ENCODE assay signal across 9 cellular contexts in the genomic region with DNA sequence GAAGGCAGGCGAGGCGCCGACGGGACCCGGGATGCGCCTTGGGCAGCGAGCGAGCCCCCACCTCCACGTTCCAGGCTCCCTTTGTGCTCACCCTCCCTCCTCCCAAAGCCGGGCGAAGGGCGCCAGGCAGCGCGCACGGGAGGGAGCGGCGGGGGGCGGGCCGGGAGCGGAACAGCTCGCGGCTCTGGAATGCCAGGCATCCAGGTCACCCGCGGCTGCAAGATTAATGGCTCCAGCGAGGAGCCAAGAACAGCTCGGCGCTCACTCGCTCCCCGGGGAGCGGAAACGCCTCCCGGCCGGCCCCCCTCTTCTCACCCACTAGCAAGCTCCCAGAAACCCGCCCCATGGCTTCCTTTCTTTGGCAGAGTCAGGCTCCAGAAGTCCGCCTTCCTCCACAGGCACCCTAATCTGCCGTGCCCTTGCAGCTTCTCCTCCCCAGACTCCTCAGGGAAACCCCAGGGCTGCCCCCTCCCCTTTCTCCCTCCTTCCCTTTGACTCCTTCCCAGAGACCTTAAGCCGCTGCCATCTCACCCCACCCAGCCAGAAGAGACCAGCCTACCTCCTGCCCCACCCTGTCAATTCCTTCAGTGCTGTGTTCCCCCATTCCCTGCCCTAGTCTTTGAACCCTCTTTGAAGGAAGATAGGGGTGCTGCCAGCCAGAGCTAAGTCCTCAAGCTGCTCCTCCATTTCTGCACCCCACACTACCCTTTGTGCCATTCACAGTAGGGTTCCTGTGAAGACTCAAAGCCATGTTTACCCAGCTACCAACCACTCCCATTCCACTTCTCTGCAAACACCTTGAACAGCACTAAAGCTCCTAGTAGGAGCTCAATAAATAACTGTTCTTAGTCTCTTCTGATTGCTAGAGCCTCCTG. TPM values are rescaled to one million over a fixed set of nuclear protein-coding genes. Genes with fewer than 3 reads are reported as not detected.
DNase-seq lines count a peak whose midpoint lies in the region; ATAC-seq and TF ChIP-seq lines count a peak whose summit lies in the region.
"Had no signal": no experiment of that assay in that cellular context is flagged by ENCODE, and none has a peak within 500 bp of the region (broad histone marks: within the 10 kb centered on the region; RNA-seq: fewer than 3 reads in every experiment).

No MANE protein-coding gene starts in this region.

- peak overlapping the region; percentile 70 for H3K4me3 Mint-ChIP-seq in activated naive CD8-positive, alpha-beta T cell treated with anti-CD3 and anti-CD28 coated beads, Interleukin-2, amount 10 ng/mL, durations not matched to agents 7 days and 5 days

- TF ChIP-seq EP300 in gastroesophageal sphincter (IDR thresholded peaks at IDR 0.05), result peak; percentile 25
- TF ChIP-seq EP300 in neural cell (conservative IDR thresholded peaks at IDR 0.05; ENCODE audit: poor library complexity, severe bottlenecking), result no peak

- H4K20me1 ChIP-seq in neural cell (ENCODE audit: insufficient read depth), result no peaks in the 10 kb centered on the region

- H2AFZ ChIP-seq in neural cell (ENCODE audit: low read depth, low read length), result no peak overlapping the region

- POLR2A ChIA-PET in activated naive CD8-positive, alpha-beta T cell treated with anti-CD3 and anti-CD28 coated beads, Interleukin-2, amount 10 ng/mL, durations not matched to agents 7 days and 5 days (lab: Charles Lee), result no interaction called here

- H3K9me2 ChIP-seq in neural cell (ENCODE audit: insufficient read depth, low read length), result no peaks in the 10 kb centered on the region

- peaks cover 2% of the 10 kb centered on the region for H3K79me2 ChIP-seq in neural cell (replicated peaks; ENCODE audit: insufficient read depth, low read length)

- H3K9ac ChIP-seq in neural cell (ENCODE audit: low read length), result peak overlapping the region; percentile 24

- H3K27ac ChIP-seq in gastroesophageal sphincter, result peak overlapping the region; percentile 61 to 100 (median 99)
- no peak overlapping the region for H3K27ac ChIP-seq in neural cell (ENCODE audit: low read length)

- H3K4me3 ChIP-seq in gastroesophageal sphincter (peak overlapping the region in 1 of 2 donors; percentile 40), neural cell (ENCODE audit: low read length) (peak overlapping the region; percentile 53)

- no peaks in the 10 kb centered on the region for H3F3A ChIP-seq in neural cell (ENCODE audit: insufficient read depth, low read length, poor library complexity, severe bottlenecking)

- no peak overlapping the region for H3K27ac Mint-ChIP-seq in activated naive CD8-positive, alpha-beta T cell treated with anti-CD3 and anti-CD28 coated beads, Interleukin-2, amount 10 ng/mL, durations not matched to agents 7 days and 5 days

- H3K36me3 Mint-ChIP-seq in activated naive CD8-positive, alpha-beta T cell treated with anti-CD3 and anti-CD28 coated beads, Interleukin-2, amount 10 ng/mL, durations not matched to agents 7 days and 5 days, result no peaks in the 10 kb centered on the region

- no peaks in the 10 kb centered on the region for H3K9me3 Mint-ChIP-seq in activated naive CD8-positive, alpha-beta T cell treated with anti-CD3 and anti-CD28 coated beads, Interleukin-2, amount 10 ng/mL, durations not matched to agents 7 days and 5 days

- WGBS in gastroesophageal sphincter (ENCODE audit: low coverage in 1 of 2), 2 donors, result 2% methylated on average over 4 to 7 of the region's 37 CpGs

- no peak for TF ChIP-seq RAD21 in neural cell (conservative IDR thresholded peaks at IDR 0.05)

- peaks cover 18 to 99% (median 88%) of the 10 kb centered on the region in 3 donors for H3K4me1 ChIP-seq in gastroesophageal sphincter

- peak; percentile 70 for ATAC-seq in activated naive CD8-positive, alpha-beta T cell treated with anti-CD3 and anti-CD28 coated beads, Interleukin-2, amount 10 ng/mL, durations not matched to agents 7 days and 5 days (ENCODE audit: low read depth)
- ATAC-seq in gastroesophageal sphincter (peak; percentile 93), GM19351 (IDR thresholded peaks at IDR 0.05; ENCODE audit: unreplicated experiment) (no peak)

- H3K4me2 ChIP-seq in neural cell (ENCODE audit: low read length), result no peak overlapping the region

- H3K9me3 ChIP-seq in gastroesophageal sphincter, result no peaks in the 10 kb centered on the region
- no peaks in the 10 kb centered on the region for H3K9me3 ChIP-seq in neural cell (ENCODE audit: low read length)

- in situ Hi-C loops in G401 (cut with HindIII; ENCODE audit: low sequenced_read_pairs), result no loop called here

- H3K27me3 ChIP-seq in gastroesophageal sphincter (no peaks in the 10 kb centered on the region), neural cell (ENCODE audit: insufficient read depth, low read depth, low read length) (no peaks in the 10 kb centered on the region)

- peaks cover 11% of the 10 kb centered on the region for H3K27me3 Mint-ChIP-seq in activated naive CD8-positive, alpha-beta T cell treated with anti-CD3 and anti-CD28 coated beads, Interleukin-2, amount 10 ng/mL, durations not matched to agents 7 days and 5 days

- peaks cover 13% of the 10 kb centered on the region for H3K4me1 Mint-ChIP-seq in activated naive CD8-positive, alpha-beta T cell treated with anti-CD3 and anti-CD28 coated beads, Interleukin-2, amount 10 ng/mL, durations not matched to agents 7 days and 5 days

- TF ChIP-seq CTCF in gastroesophageal sphincter (IDR thresholded peaks at IDR 0.05) (no peak), neural cell (IDR thresholded peaks at IDR 0.05; ENCODE audit: poor library complexity, severe bottlenecking) (no peak)

- TF ChIP-seq POLR2A in gastroesophageal sphincter (IDR thresholded peaks at IDR 0.05), result no peak

- H3K36me3 ChIP-seq in gastroesophageal sphincter (peaks cover 2 to 92% of the 10 kb centered on the region in 2 donors), neural cell (ENCODE audit: insufficient read depth, low read length) (peaks cover 4% of the 10 kb centered on the region)

- DNase-seq in G401 (ENCODE audit: low spot score), result peak; percentile 54
- DNase-seq in NCI-H146 treated with DMSO at 0.1 percent for 48 hours (lab: John Stamatoyannopoulos, UW; ENCODE audit: unreplicated experiment), result peak; percentile 12
- peak; percentile 49 for DNase-seq in activated naive CD8-positive, alpha-beta T cell treated with anti-CD3 and anti-CD28 coated beads, Interleukin-2, amount 10 ng/mL, durations not matched to agents 7 days and 5 days
- no peak for DNase-seq in activated CD4-positive, CD25-positive, alpha-beta regulatory T cell (lab: John Stamatoyannopoulos, UW)
- DNase-seq in stimulated activated CD8-positive, alpha-beta memory T cell treated with anti-CD3 and anti-CD28 coated beads, Interleukin-4, amount 100 ng/mL, for 48 hours, result no peak

TF ChIP-seq in neural cell, 6 proteins besides CTCF, POLR2A, EP300 and RAD21:
- TF ChIP-seq POLR2AphosphoS5 (IDR thresholded peaks at IDR 0.05) (no peak), MXI1 (conservative IDR thresholded peaks at IDR 0.05; ENCODE audit: poor library complexity, severe bottlenecking) (no peak), TAF1 (IDR thresholded peaks at IDR 0.05; ENCODE audit: low read depth) (no peak), EZH2 (IDR thresholded peaks at IDR 0.05; ENCODE audit: borderline replicate concordance, insufficient read depth, low read length, poor library complexity, severe bottlenecking) (no peak)

RNA-seq across cellular contexts. Expression of a gene that starts 9.9 kb away (rescaled TPM):
- total RNA-seq in G401 (2014; rRNA removed; shearing (Covaris generic)), result 177 and 190 TPM in 2 replicates
- total RNA-seq in activated naive CD8-positive, alpha-beta T cell treated with anti-CD3 and anti-CD28 coated beads, Interleukin-2, amount 10 ng/mL, durations not matched to agents 7 days and 5 days, result not detected
- total RNA-seq in gastroesophageal sphincter, result 100 to 1,000 TPM in 3 of 4 donors, 10 to 100 TPM in 1; 93.2 to 226 (median 153) TPM
- polyA plus RNA-seq in neural cell, result 30.1 and 56.6 TPM in 2 replicates
- polyA minus RNA-seq in neural cell, result 95.4 and 113 TPM in 2 replicates
- total RNA-seq: activated CD8-positive, alpha-beta memory T cell treated with anti-CD3 and anti-CD28 coated beads for 36 hours had no signal

Comparison
In these comparisons a context has a peak if more than half of its experiments do, and no peak if none do; other contexts are left out.
1. DNase-seq: peak in G401 (single experiment), NCI-H146 treated with DMSO at 0.1 percent for 48 hours (single experiment) and activated naive CD8-positive, alpha-beta T cell treated with anti-CD3 and anti-CD28 coated beads, Interleukin-2, amount 10 ng/mL, durations not matched to agents 7 days and 5 days (single experiment); none in activated CD4-positive, CD25-positive, alpha-beta regulatory T cell (0 of 4) and stimulated activated CD8-positive, alpha-beta memory T cell treated with anti-CD3 and anti-CD28 coated beads, Interleukin-4, amount 100 ng/mL, for 48 hours (single experiment).
2. RNA of a gene that starts 9.9 kb away (total RNA-seq): 93.2 to 226 TPM in gastroesophageal sphincter and 177 to 190 TPM in G401; not detected in activated naive CD8-positive, alpha-beta T cell treated with anti-CD3 and anti-CD28 coated beads, Interleukin-2, amount 10 ng/mL, durations not matched to agents 7 days and 5 days; every median in the first group is over 10 times any median in the second.